In genomic region chr6:127716425-127716930, GRCh38 we compare ENCODE assay signal across 17 cellular contexts.
DNase-seq lines count a peak whose midpoint lies in the region; ATAC-seq and TF ChIP-seq lines count a peak whose summit lies in the region.
"Had no signal": no experiment of that assay in that cellular context is flagged by ENCODE, and none has a peak within 500 bp of the region (broad histone marks: within the 10 kb centered on the region; RNA-seq: fewer than 3 reads in every experiment).

No MANE protein-coding gene starts in this region.

- no peaks in the 10 kb centered on the region for H3K27me3 Mint-ChIP-seq in activated naive CD8-positive, alpha-beta T cell
- no peaks in the 10 kb centered on the region for H3K27me3 Mint-ChIP-seq in activated naive CD8-positive, alpha-beta T cell treated with anti-CD3 and anti-CD28 coated beads, Interleukin-2, amount 50 U/mL, for 24 hours
- no peaks in the 10 kb centered on the region for H3K27me3 Mint-ChIP-seq in activated naive CD8-positive, alpha-beta T cell treated with anti-CD3 and anti-CD28 coated beads for 36 hours
- H3K27me3 Mint-ChIP-seq in neural progenitor cell (ENCODE audit: insufficient read depth, low read depth) (no peaks in the 10 kb centered on the region), T-cell (no peaks in the 10 kb centered on the region)

- peaks cover 37% of the 10 kb centered on the region for H3K36me3 Mint-ChIP-seq in activated naive CD8-positive, alpha-beta T cell
- peaks cover 28% of the 10 kb centered on the region for H3K36me3 Mint-ChIP-seq in activated naive CD8-positive, alpha-beta T cell treated with anti-CD3 and anti-CD28 coated beads, Interleukin-2, amount 50 U/mL, for 24 hours (ENCODE audit: low read depth)
- H3K36me3 Mint-ChIP-seq in activated naive CD8-positive, alpha-beta T cell treated with anti-CD3 and anti-CD28 coated beads for 36 hours, result peaks cover 43% of the 10 kb centered on the region
- H3K36me3 Mint-ChIP-seq in neural progenitor cell (no peaks in the 10 kb centered on the region), T-cell (peaks cover 63% of the 10 kb centered on the region)

- H3K9ac ChIP-seq in neural progenitor cell, result no peak overlapping the region

- H3K27me3 ChIP-seq in neural progenitor cell, result no peaks in the 10 kb centered on the region

- CTCF ChIA-PET in T-cell (lab: Charles Lee), result no interaction called here

- peaks cover 57% of the 10 kb centered on the region for H3K4me1 Mint-ChIP-seq in activated naive CD8-positive, alpha-beta T cell (ENCODE audit: low read depth)
- peaks cover 8% of the 10 kb centered on the region for H3K4me1 Mint-ChIP-seq in activated naive CD8-positive, alpha-beta T cell treated with anti-CD3 and anti-CD28 coated beads, Interleukin-2, amount 50 U/mL, for 24 hours
- peaks cover 34% of the 10 kb centered on the region for H3K4me1 Mint-ChIP-seq in activated naive CD8-positive, alpha-beta T cell treated with anti-CD3 and anti-CD28 coated beads for 36 hours
- H3K4me1 Mint-ChIP-seq in neural progenitor cell, result no peaks in the 10 kb centered on the region
- H3K4me1 Mint-ChIP-seq in T-cell, result peaks cover 16 to 51% (median 41%) of the 10 kb centered on the region in 3 donors

- H3K4me2 ChIP-seq in neural progenitor cell, result no peak overlapping the region

- H2AFZ ChIP-seq in neural progenitor cell (replicated peaks), result peak overlapping the region; percentile 70

- no peaks in the 10 kb centered on the region for H3K36me3 ChIP-seq in neural progenitor cell

- H3K9me3 Mint-ChIP-seq in activated naive CD8-positive, alpha-beta T cell (ENCODE audit: low read depth), result no peaks in the 10 kb centered on the region
- no peaks in the 10 kb centered on the region for H3K9me3 Mint-ChIP-seq in activated naive CD8-positive, alpha-beta T cell treated with anti-CD3 and anti-CD28 coated beads, Interleukin-2, amount 50 U/mL, for 24 hours
- H3K9me3 Mint-ChIP-seq in activated naive CD8-positive, alpha-beta T cell treated with anti-CD3 and anti-CD28 coated beads for 36 hours, result no peaks in the 10 kb centered on the region
- H3K9me3 Mint-ChIP-seq in neural progenitor cell (no peaks in the 10 kb centered on the region), T-cell (no peaks in the 10 kb centered on the region)

- H3K4me3 Mint-ChIP-seq in activated naive CD8-positive, alpha-beta T cell, result no peak overlapping the region
- H3K4me3 Mint-ChIP-seq in activated naive CD8-positive, alpha-beta T cell treated with anti-CD3 and anti-CD28 coated beads, Interleukin-2, amount 50 U/mL, for 24 hours, result no peak overlapping the region
- no peak overlapping the region for H3K4me3 Mint-ChIP-seq in activated naive CD8-positive, alpha-beta T cell treated with anti-CD3 and anti-CD28 coated beads for 36 hours
- no peak overlapping the region for H3K4me3 Mint-ChIP-seq in neural progenitor cell
- no peak overlapping the region for H3K4me3 Mint-ChIP-seq in T-cell

- H3K79me2 ChIP-seq in neural progenitor cell (ENCODE audit: low read depth), result no peaks in the 10 kb centered on the region

- H3F3A ChIP-seq in neural progenitor cell (ENCODE audit: low read depth), result no peaks in the 10 kb centered on the region

- peak overlapping the region; percentile 61 for H3K27ac Mint-ChIP-seq in activated naive CD8-positive, alpha-beta T cell
- no peak overlapping the region for H3K27ac Mint-ChIP-seq in activated naive CD8-positive, alpha-beta T cell treated with anti-CD3 and anti-CD28 coated beads, Interleukin-2, amount 50 U/mL, for 24 hours
- peak overlapping the region; percentile 7 for H3K27ac Mint-ChIP-seq in activated naive CD8-positive, alpha-beta T cell treated with anti-CD3 and anti-CD28 coated beads for 36 hours
- H3K27ac Mint-ChIP-seq in neural progenitor cell (no peak overlapping the region), T-cell (peak overlapping the region in 1 of 2 donors; percentile 18)

- no peak overlapping the region for H3K4me3 ChIP-seq in neural progenitor cell
- H3K4me3 ChIP-seq: GM12878, K562 had no signal

- no peaks in the 10 kb centered on the region for H3K9me3 ChIP-seq in neural progenitor cell (ENCODE audit: low read depth)

- H3K4me1 ChIP-seq in neural progenitor cell, result no peaks in the 10 kb centered on the region

- H4K20me1 ChIP-seq in neural progenitor cell (ENCODE audit: low read depth), result no peaks in the 10 kb centered on the region

- no peak overlapping the region for H3K27ac ChIP-seq in neural progenitor cell
- H3K27ac ChIP-seq: HL-60 had no signal

- DNase-seq in activated naive CD8-positive, alpha-beta T cell treated with anti-CD3 and anti-CD28 coated beads, Interleukin-2, amount 50 U/mL, for 24 hours, result no peak
- DNase-seq in activated naive CD8-positive, alpha-beta T cell treated with anti-CD3 and anti-CD28 coated beads for 36 hours, result no peak
- peak; percentile 18 for DNase-seq in fibroblast of peridontal ligament (ENCODE audit: extremely low read depth)
- DNase-seq in neural progenitor cell (ENCODE audit: low spot score), result no peak
- no peak for DNase-seq in dedifferentiated amniotic fluid mesenchymal stem cell (ENCODE audit: extremely low spot score)
- DNase-seq in T-cell, result no peak
- DNase-seq: DMS53, NCI-H1436 treated with DMSO at 0.1 percent for 48 hours, NCI-H2081, NCI-H2227 treated with DMSO at 0.1 percent for 48 hours, NCI-H524 treated with DMSO at 0.1 percent for 48 hours, RPMI8226 had no signal

- ATAC-seq in activated naive CD8-positive, alpha-beta T cell treated with anti-CD3 and anti-CD28 coated beads, Interleukin-2, amount 50 U/mL, for 24 hours, result no peak
- ATAC-seq in T-cell (replicated peaks in 1 of 4) (no peak), GM21381 (IDR thresholded peaks at IDR 0.05; ENCODE audit: unreplicated experiment) (no peak)
- ATAC-seq: GM12878, K562 had no signal

- no peak for TF ChIP-seq CTCF in neural progenitor cell (IDR thresholded peaks at IDR 0.05)

- POLR2A ChIA-PET in T-cell (lab: Charles Lee), result no interaction called here

Comparison
In these comparisons a context has a peak if more than half of its experiments do, and no peak if none do; other contexts are left out.
1. H3K27ac Mint-ChIP-seq: peak in activated naive CD8-positive, alpha-beta T cell (single experiment) and activated naive CD8-positive, alpha-beta T cell treated with anti-CD3 and anti-CD28 coated beads for 36 hours (single experiment); none in activated naive CD8-positive, alpha-beta T cell treated with anti-CD3 and anti-CD28 coated beads, Interleukin-2, amount 50 U/mL, for 24 hours (single experiment) and neural progenitor cell (single experiment).